ENCODE assay signal across 30 cellular contexts in the genomic region with DNA sequence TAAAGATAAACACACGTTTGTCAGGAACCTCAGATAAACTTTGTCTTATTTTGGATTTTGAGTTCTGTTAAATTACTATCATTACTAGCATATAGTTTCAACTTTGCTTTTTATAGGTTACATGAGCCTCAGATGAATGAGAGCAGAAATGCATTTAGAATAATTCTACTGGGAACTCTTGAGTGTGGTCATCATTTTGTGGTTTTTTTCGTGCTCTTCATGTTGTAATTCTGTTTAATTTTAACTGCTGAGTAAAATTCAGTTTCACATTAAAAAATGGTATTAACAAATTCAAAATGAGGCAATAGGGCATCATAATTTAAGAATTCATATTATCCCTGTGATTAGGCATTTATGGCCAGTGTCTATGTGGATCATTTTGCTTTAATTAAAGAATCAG.
DNase-seq lines count a peak whose midpoint lies in the region; ATAC-seq, FAIRE-seq and TF ChIP-seq lines count a peak whose summit lies in the region.
"Had no signal": no experiment of that assay in that cellular context is flagged by ENCODE, and none has a peak within 500 bp of the region (broad histone marks: within the 10 kb centered on the region; RNA-seq: fewer than 3 reads in every experiment).

No MANE protein-coding gene starts in this region.

- TF ChIP-seq POLR2A in heart left ventricle (IDR thresholded peaks at IDR 0.05), result no peak

- H3K36me3 ChIP-seq in HEK293 (ENCODE audit: control insufficient read depth in 2 of 2, insufficient read depth in 1 of 2, low read length in 2 of 2) (peaks cover 12 to 13% of the 10 kb centered on the region in 2 experiments; a peak in 2 of 3 replicates), heart left ventricle (peaks cover 0 to 52% (median 10%) of the 10 kb centered on the region in 9 donors)
- H3K36me3 ChIP-seq: pancreas had no signal

- CTCF ChIA-PET in HEK293 (lab: Yijun Ruan, JAX) (no interaction called here), HEK293T (lab: Yijun Ruan, JAX) (no interaction called here)

- WGBS in heart left ventricle, 4 donors, result 57 to 68% (median 65%) methylated on average over 2 of the region's 2 CpGs

- FAIRE-seq in islet of Langerhans (lab: Jason Lieb, UNC), result peak; percentile 92
- FAIRE-seq: A204.1, colon, GM12878, keratinocyte, pancreas had no signal

- H3K4me3 ChIP-seq in AG09309 (ENCODE audit: control insufficient read depth, low read depth, low read length) (no peak overlapping the region), HEK293 (ENCODE audit: low read depth, low read length) (no peak overlapping the region), heart left ventricle (no peak overlapping the region)
- H3K4me3 ChIP-seq: cardiac muscle cell, GM12878, left ventricle myocardium inferior, pancreas had no signal

- ATAC-seq in GM21447 (IDR thresholded peaks at IDR 0.05; ENCODE audit: unreplicated experiment), result no peak
- ATAC-seq in heart left ventricle, result no peak
- ATAC-seq: pancreas, WTC11 had no signal

- no peaks in the 10 kb centered on the region for H3K4me1 ChIP-seq in HEK293 (ENCODE audit: control insufficient read depth, insufficient read depth, low read length)
- no peaks in the 10 kb centered on the region for H3K4me1 ChIP-seq in heart left ventricle

- DNase-seq in AG09309 (ENCODE audit: low read depth) (peak; percentile 23), OCI-M1 (lab: John Stamatoyannopoulos, UW) (peak; percentile 46), heart left ventricle (no peak), ecto neural progenitor cell (ENCODE audit: low spot score) (no peak), HEK293T (ENCODE audit: extremely low spot score) (no peak)
- DNase-seq: activated CD4-positive, alpha-beta T cell treated with anti-CD3 and anti-CD28 coated beads, Interleukin-2, amount 10 ng/mL, durations not matched to agents 7 days and 5 days; activated effector memory CD4-positive, alpha-beta T cell treated with anti-CD3 and anti-CD28 coated beads, Interleukin-2, amount 50 U/mL, for 16 hours; activated T-cell treated with anti-CD3 and anti-CD28 coated beads, Interleukin-2, amount 50 U/mL, for 24 hours; BE2C; DMS 273 treated with DMSO at 0.1 percent for 48 hours; effector CD4-positive, alpha-beta T cell; EL; H9; head of caudate nucleus; left ventricle myocardium inferior; mesendoderm; NCI-H1930; NCI-H526 treated with DMSO at 0.1 percent for 48 hours; pancreas; small intestine; stimulated activated naive CD4-positive, alpha-beta T cell had no signal

- no peaks in the 10 kb centered on the region for H3K27me3 ChIP-seq in heart left ventricle
- H3K27me3 ChIP-seq: BE2C, cardiac muscle cell, pancreas had no signal

- no peak overlapping the region for H3K27ac ChIP-seq in HEK293 (ENCODE audit: extremely low read depth, low read depth, low read length)
- H3K27ac ChIP-seq in heart left ventricle, result no peak overlapping the region
- H3K27ac ChIP-seq: cardiac muscle cell, left ventricle myocardium inferior, pancreas had no signal

- POLR2A ChIA-PET in HEK293 (lab: Yijun Ruan, JAX) (no interaction called here), HEK293T (lab: Yijun Ruan, JAX) (no interaction called here)

- intact Hi-C loops in heart left ventricle (cut with DNase I), result no loop called here

- H3K9me3 ChIP-seq in HEK293 (ENCODE audit: control insufficient read depth, insufficient read depth, low read depth, low read length) (no peaks in the 10 kb centered on the region), heart left ventricle (no peaks in the 10 kb centered on the region)
- H3K9me3 ChIP-seq: BE2C, left ventricle myocardium inferior, pancreas had no signal

- TF ChIP-seq CTCF in AG09309 (IDR thresholded peaks at IDR 0.05; ENCODE audit: control insufficient read depth, insufficient read depth, low read depth, low read length, missing control alignments) (no peak), HEK293 (tag by site-specific recombination; IDR thresholded peaks at IDR 0.05) (no peak), heart left ventricle (IDR thresholded peaks at IDR 0.05) (no peak)

TF ChIP-seq in HEK293, 187 proteins besides CTCF, POLR2A, EP300 and RAD21:
- TF ChIP-seq, protein P1, sequence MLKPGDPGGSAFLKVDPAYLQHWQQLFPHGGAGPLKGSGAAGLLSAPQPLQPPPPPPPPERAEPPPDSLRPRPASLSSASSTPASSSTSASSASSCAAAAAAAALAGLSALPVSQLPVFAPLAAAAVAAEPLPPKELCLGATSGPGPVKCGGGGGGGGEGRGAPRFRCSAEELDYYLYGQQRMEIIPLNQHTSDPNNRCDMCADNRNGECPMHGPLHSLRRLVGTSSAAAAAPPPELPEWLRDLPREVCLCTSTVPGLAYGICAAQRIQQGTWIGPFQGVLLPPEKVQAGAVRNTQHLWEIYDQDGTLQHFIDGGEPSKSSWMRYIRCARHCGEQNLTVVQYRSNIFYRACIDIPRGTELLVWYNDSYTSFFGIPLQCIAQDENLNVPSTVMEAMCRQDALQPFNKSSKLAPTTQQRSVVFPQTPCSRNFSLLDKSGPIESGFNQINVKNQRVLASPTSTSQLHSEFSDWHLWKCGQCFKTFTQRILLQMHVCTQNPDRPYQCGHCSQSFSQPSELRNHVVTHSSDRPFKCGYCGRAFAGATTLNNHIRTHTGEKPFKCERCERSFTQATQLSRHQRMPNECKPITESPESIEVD (tag by site-specific recombination; IDR thresholded peaks at IDR 0.05), result peak; percentile 48; the same call in 1 of the 2 replicates
- TF ChIP-seq SP7 (tag by site-specific recombination; IDR thresholded peaks at IDR 0.05) (peak; percentile 53; the same call in 1 of the 2 replicates), MZF1 (tag by site-specific recombination; IDR thresholded peaks at IDR 0.05; ENCODE audit: borderline replicate concordance) (no peak)

TF ChIP-seq in HEK293T, 16 proteins besides CTCF, POLR2A, EP300 and RAD21:
- TF ChIP-seq FOXA1 (IDR thresholded peaks at IDR 0.05) (no peak), TARDBP (IDR thresholded peaks at IDR 0.05) (no peak), NFRKB (IDR thresholded peaks at IDR 0.05) (no peak), HDGF (IDR thresholded peaks at IDR 0.05; ENCODE audit: borderline replicate concordance) (no peak), ZNF384 (IDR thresholded peaks at IDR 0.05) (no peak), ELF4 (IDR thresholded peaks at IDR 0.05) (no peak), BHLHE40 (IDR thresholded peaks at IDR 0.05; ENCODE audit: borderline replicate concordance) (no peak), FOXM1 (IDR thresholded peaks at IDR 0.05; ENCODE audit: borderline replicate concordance) (no peak), L3MBTL2 (conservative IDR thresholded peaks at IDR 0.05) (no peak), LEF1 (IDR thresholded peaks at IDR 0.05; ENCODE audit: borderline replicate concordance) (no peak), ARNT (IDR thresholded peaks at IDR 0.05) (no peak), CTBP1 (IDR thresholded peaks at IDR 0.05; ENCODE audit: borderline replicate concordance) (no peak), FOXK2 (IDR thresholded peaks at IDR 0.05) (no peak), SP1 (IDR thresholded peaks at IDR 0.05) (no peak), SUZ12 (IDR thresholded peaks at IDR 0.05) (no peak)
- TF ChIP-seq, protein P2, sequence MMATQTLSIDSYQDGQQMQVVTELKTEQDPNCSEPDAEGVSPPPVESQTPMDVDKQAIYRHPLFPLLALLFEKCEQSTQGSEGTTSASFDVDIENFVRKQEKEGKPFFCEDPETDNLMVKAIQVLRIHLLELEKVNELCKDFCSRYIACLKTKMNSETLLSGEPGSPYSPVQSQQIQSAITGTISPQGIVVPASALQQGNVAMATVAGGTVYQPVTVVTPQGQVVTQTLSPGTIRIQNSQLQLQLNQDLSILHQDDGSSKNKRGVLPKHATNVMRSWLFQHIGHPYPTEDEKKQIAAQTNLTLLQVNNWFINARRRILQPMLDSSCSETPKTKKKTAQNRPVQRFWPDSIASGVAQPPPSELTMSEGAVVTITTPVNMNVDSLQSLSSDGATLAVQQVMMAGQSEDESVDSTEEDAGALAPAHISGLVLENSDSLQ (IDR thresholded peaks at IDR 0.05), result no peak

Comparison
In these comparisons a context has a peak if more than half of its experiments do, and no peak if none do; other contexts are left out.
1. DNase-seq: peak in AG09309 (single experiment) and OCI-M1 (single experiment); none in heart left ventricle (0 of 5), ecto neural progenitor cell (single experiment) and HEK293T (single experiment).